ENCODE assay signal across 10 cellular contexts in genomic region chr2:64640153-64641044, GRCh38. TPM values are rescaled to one million over a fixed set of nuclear protein-coding genes. Genes with fewer than 3 reads are reported as not detected.
DNase-seq lines count a peak whose midpoint lies in the region; ATAC-seq, FAIRE-seq and TF ChIP-seq lines count a peak whose summit lies in the region.
"Had no signal": no experiment of that assay in that cellular context is flagged by ENCODE, and none has a peak within 500 bp of the region (broad histone marks: within the 10 kb centered on the region; RNA-seq: fewer than 3 reads in every experiment).

No MANE protein-coding gene starts in this region.

- H3K36me3 ChIP-seq in HepG2 (replicated peaks in 1 of 2; ENCODE audit: control insufficient read depth in 1 of 2, insufficient read depth in 2 of 2, low read length in 2 of 2), result peaks cover 18 to 43% of the 10 kb centered on the region in 2 experiments
- peaks cover 0 to 8% (median 0%) of the 10 kb centered on the region in 4 donors for H3K36me3 ChIP-seq in right lobe of liver

- H3K79me2 ChIP-seq in HepG2 (ENCODE audit: insufficient read depth, low read length), result peaks cover 94% of the 10 kb centered on the region

- POLR2A ChIA-PET in HepG2 (lab: Yijun Ruan, JAX), result interaction anchor here (1.8 kb wide), 1 partner anchor 10 kb away, joined by 4 read pairs; no protein-coding TSS in a partner anchor
- POLR2A ChIA-PET in activated CD8-positive, alpha-beta T cell treated with anti-CD3 and anti-CD28 coated beads for 36 hours (lab: Charles Lee), result interaction anchor here (1.0 to 1.2 kb wide), 2 partner anchors 14 to 32 kb away, joined by 4 to 5 read pairs; partner anchors contain the start of gene SERTAD2

- intact Hi-C loops in HepG2 (cut with micrococcal nuclease; ENCODE audit: unreplicated experiment) (no loop called here), right lobe of liver (cut with DNase I) (no loop called here)
- intact Hi-C loops in activated CD8-positive, alpha-beta T cell treated with anti-CD3 and anti-CD28 coated beads for 36 hours (cut with micrococcal nuclease), result loop anchor here (5.0 to 10.0 kb wide), 3 partner anchors 33 to 127 kb away; partner anchors contain the start of gene AFTPH

- H3K4me1 ChIP-seq in HepG2 (ENCODE audit: insufficient read depth, low read length), result peaks cover 60% of the 10 kb centered on the region
- H3K4me1 ChIP-seq in right lobe of liver, result peaks cover 0 to 29% (median 10%) of the 10 kb centered on the region in 4 donors

- no peaks in the 10 kb centered on the region for H3K27me3 Mint-ChIP-seq in activated CD8-positive, alpha-beta T cell treated with anti-CD3 and anti-CD28 coated beads for 36 hours

- no peak overlapping the region for H2AFZ ChIP-seq in HepG2 (ENCODE audit: low read length)

- H3K9me3 Mint-ChIP-seq in activated CD8-positive, alpha-beta T cell treated with anti-CD3 and anti-CD28 coated beads for 36 hours, result no peaks in the 10 kb centered on the region

- no peaks in the 10 kb centered on the region for H3K27me3 ChIP-seq in HepG2 (ENCODE audit: control insufficient read depth in 1 of 2, insufficient read depth in 2 of 2, low read length in 2 of 2)
- H3K27me3 ChIP-seq in right lobe of liver, result no peaks in the 10 kb centered on the region

- no peak for TF ChIP-seq EP300 in HepG2 (IDR thresholded peaks at IDR 0.05; ENCODE audit: low read depth in 2 of 2, low read length in 2 of 2)
- TF ChIP-seq EP300 in HepG2 (CRISPR knock-in tag; IDR thresholded peaks at IDR 0.05; ENCODE audit: borderline replicate concordance), result no peak

- H4K20me1 ChIP-seq in HepG2 (ENCODE audit: insufficient read depth, low read length), result peaks cover 100% of the 10 kb centered on the region

- H3K36me3 Mint-ChIP-seq in activated CD8-positive, alpha-beta T cell treated with anti-CD3 and anti-CD28 coated beads for 36 hours (ENCODE audit: low read depth), result peaks cover 31% of the 10 kb centered on the region

- ATAC-seq in HepG2 (no peak), right lobe of liver (no peak)
- ATAC-seq in activated CD8-positive, alpha-beta T cell treated with anti-CD3 and anti-CD28 coated beads for 36 hours, result no peak

- H3K4me1 Mint-ChIP-seq in activated CD8-positive, alpha-beta T cell treated with anti-CD3 and anti-CD28 coated beads for 36 hours (ENCODE audit: low read depth), result peaks cover 95% of the 10 kb centered on the region

- DNase-seq in HepG2 (ENCODE audit: low spot score) (no peak), right lobe of liver (no peak), islet precursor cell (peak; percentile 61), NCI-H226 (no peak), D721Med (ENCODE audit: insufficient read length, low spot score) (no peak), RKO (ENCODE audit: low spot score) (no peak)
- peak; percentile 44 for DNase-seq in activated CD8-positive, alpha-beta T cell treated with anti-CD3 and anti-CD28 coated beads for 36 hours
- DNase-seq in activated effector memory CD4-positive, alpha-beta T cell treated with Interleukin-2 at 50 U/mL for 16 hours, result no peak
- DNase-seq: activated CD4-positive, CD25-positive, alpha-beta regulatory T cell; NK-92 treated with Interleukin-12 subunit alpha and Interleukin-12 subunit beta, amount 100 ng/mL, for 24 hours had no signal

- TF ChIP-seq CTCF in HepG2 (CRISPR knock-in tag; IDR thresholded peaks at IDR 0.05) (no peak), right lobe of liver (IDR thresholded peaks at IDR 0.05) (no peak), D721Med (IDR thresholded peaks at IDR 0.05; ENCODE audit: insufficient read depth, missing control alignments) (no peak)
- no peak for TF ChIP-seq CTCF in activated CD8-positive, alpha-beta T cell treated with anti-CD3 and anti-CD28 coated beads for 36 hours (IDR thresholded peaks at IDR 0.05)

- H3K9ac ChIP-seq in HepG2 (ENCODE audit: insufficient read depth, low read depth, low read length), result no peak overlapping the region

- TF ChIP-seq RAD21 in HepG2 (CRISPR knock-in tag; IDR thresholded peaks at IDR 0.05), result no peak

- WGBS in HepG2 (ENCODE audit: low lambda C conversion rate), result 93% methylated on average over 12 of the region's 12 CpGs
- 67% methylated on average over 9 of the region's 12 CpGs for WGBS in right lobe of liver (ENCODE audit: insufficient coverage, low coverage, low lambda C conversion rate, missing lambda C conversion rate)

- FAIRE-seq in HepG2 (lab: Jason Lieb, UNC) (no peak), D721Med (lab: Jason Lieb, UNC) (no peak)

- CTCF ChIA-PET in HepG2 (lab: Yijun Ruan, JAX; ENCODE audit: low intra/inter-chr PET ratio, low total read pairs), result no interaction called here
- CTCF ChIA-PET in activated CD8-positive, alpha-beta T cell treated with anti-CD3 and anti-CD28 coated beads for 36 hours (lab: Charles Lee), result interaction anchor here (0.8 to 6.8 kb wide), 10 partner anchors 13 to 227 kb away, joined by 3 to 42 read pairs (median 4); partner anchors contain the start of gene SERTAD2

- no peak overlapping the region for H3K4me2 ChIP-seq in HepG2 (ENCODE audit: low read depth, low read length)

- H3K27ac ChIP-seq in HepG2 (ENCODE audit: extremely low read length, insufficient read depth, low read length) (no peak overlapping the region), right lobe of liver (no peak overlapping the region)

- no TSS peak for BruUV-seq in HepG2 (replicated peaks; lab: Mats Ljungman, UMichigan)

- in situ Hi-C loops in HepG2 (cut with HindIII; ENCODE audit: extremely low pct_ligation_motif_present, low pct_unique_long_range_greater_than_20kb), result no loop called here

- H3K4me3 ChIP-seq in HepG2 (replicated peaks in 1 of 3; ENCODE audit: insufficient read depth in 1 of 3, low read depth in 2 of 3, low read length in 3 of 3) (no peak overlapping the region), right lobe of liver (no peak overlapping the region)

- H3K4me3 Mint-ChIP-seq in activated CD8-positive, alpha-beta T cell treated with anti-CD3 and anti-CD28 coated beads for 36 hours, result no peak overlapping the region

- TF ChIP-seq POLR2A in HepG2 (IDR thresholded peaks at IDR 0.05; ENCODE audit: insufficient read depth in 1 of 2, low read depth in 2 of 2, low read length in 2 of 2), result no peak
- no peak for TF ChIP-seq POLR2A in right lobe of liver (IDR thresholded peaks at IDR 0.05)

- H3K9me3 ChIP-seq in HepG2 (ENCODE audit: low read length) (no peaks in the 10 kb centered on the region), right lobe of liver (no peaks in the 10 kb centered on the region)

- peak overlapping the region; percentile 40 for H3K27ac Mint-ChIP-seq in activated CD8-positive, alpha-beta T cell treated with anti-CD3 and anti-CD28 coated beads for 36 hours

TF ChIP-seq in HepG2, 621 proteins besides CTCF, POLR2A, EP300 and RAD21:
- peak; percentile 81 for TF ChIP-seq RBM22 (optimal IDR thresholded peaks at IDR 0.05; ENCODE audit: low read length)
- TF ChIP-seq ZBTB34 (CRISPR knock-in tag; IDR thresholded peaks at IDR 0.05), result no peak
- TF ChIP-seq ZNF160 (CRISPR knock-in tag; IDR thresholded peaks at IDR 0.05), result no peak

RNA-seq across cellular contexts. Expression of gene SERTAD2, which starts 13.3 kb away (rescaled TPM):
- total RNA-seq in HepG2 (2016; rRNA removed; fragmentation: Illumina TruSeq; extraction: Trizol), result 6.7 and 11.8 TPM in 2 replicates
- 1.4 and 1.5 TPM in 2 replicates for total RNA-seq in HepG2 (2016; cell fraction: cytosol; rRNA removed; fragmentation: Illumina TruSeq; extraction: Trizol; ENCODE audit: low read depth)
- 6.7 and 10.6 TPM in 2 replicates for total RNA-seq in HepG2 (2016; cell fraction: insoluble cytoplasmic fraction; rRNA removed; fragmentation: Illumina TruSeq; extraction: Trizol)
- 7.8 and 8.3 TPM in 2 replicates for total RNA-seq in HepG2 (2016; cell fraction: membrane; rRNA removed; fragmentation: Illumina TruSeq; extraction: Trizol)
- total RNA-seq in HepG2 (2016; cell fraction: nucleus; rRNA removed; fragmentation: Illumina TruSeq; extraction: Trizol), result 14.3 and 14.5 TPM in 2 replicates
- 22.6 and 23.5 TPM in 2 replicates for polyA plus RNA-seq in HepG2 (2011; rRNA removed)
- 18.0 and 25.0 TPM in 2 replicates for polyA plus RNA-seq in HepG2 (2011; cell fraction: cytosol; rRNA removed)
- 19.6 and 25.0 TPM in 2 replicates for polyA plus RNA-seq in HepG2 (2011; cell fraction: nucleus; rRNA removed)
- 42.6 and 46.2 TPM in 2 replicates for polyA plus RNA-seq in HepG2 (2012)
- polyA plus RNA-seq in HepG2 (2016; cell fraction: cytosol; fragmentation: Illumina TruSeq; extraction: Trizol; ENCODE audit: low read depth), result 1.8 and 2.6 TPM in 2 replicates
- polyA plus RNA-seq in HepG2 (2016; cell fraction: insoluble cytoplasmic fraction; fragmentation: Illumina TruSeq; extraction: Trizol; ENCODE audit: low read depth), result 15.8 and 17.6 TPM in 2 replicates
- 6.6 and 6.8 TPM in 2 replicates for polyA plus RNA-seq in HepG2 (2016; cell fraction: membrane; fragmentation: Illumina TruSeq; extraction: Trizol; ENCODE audit: low read depth)
- polyA plus RNA-seq in HepG2 (2016; cell fraction: nucleus; fragmentation: Illumina TruSeq; extraction: Trizol; ENCODE audit: insufficient read depth, low read depth), result 25.6 and 26.8 TPM in 2 replicates
- polyA minus RNA-seq in HepG2 (2011; rRNA and poly(A)+ RNA removed; ENCODE audit: low replicate concordance), result 7.6 and 39.9 TPM in 2 replicates
- polyA minus RNA-seq in HepG2 (2011; cell fraction: cytosol; rRNA and poly(A)+ RNA removed), result 37.8 and 40.2 TPM in 2 replicates
- polyA minus RNA-seq in HepG2 (2011; cell fraction: nucleus; rRNA and poly(A)+ RNA removed), result 37.5 and 39.7 TPM in 2 replicates
- total RNA-seq in right lobe of liver, result 10 to 100 TPM in 2 of 6 experiments, 1 to 10 TPM in 4; 3.7 to 14.4 (median 8.4) TPM
- total RNA-seq in activated CD8-positive, alpha-beta T cell treated with anti-CD3 and anti-CD28 coated beads for 36 hours, result 10 to 100 TPM; 31.2 to 33.9 TPM

Comparison
In these comparisons a context has a peak if more than half of its experiments do, and no peak if none do; other contexts are left out.
1. DNase-seq: peak in activated CD8-positive, alpha-beta T cell treated with anti-CD3 and anti-CD28 coated beads for 36 hours (single experiment) and islet precursor cell (single experiment); none in HepG2 (single experiment), right lobe of liver (0 of 3), NCI-H226 (single experiment), D721Med (single experiment), activated effector memory CD4-positive, alpha-beta T cell treated with Interleukin-2 at 50 U/mL for 16 hours (single experiment) and RKO (single experiment).